ENCODE assay signal across 1 cellular context in the genomic region with DNA sequence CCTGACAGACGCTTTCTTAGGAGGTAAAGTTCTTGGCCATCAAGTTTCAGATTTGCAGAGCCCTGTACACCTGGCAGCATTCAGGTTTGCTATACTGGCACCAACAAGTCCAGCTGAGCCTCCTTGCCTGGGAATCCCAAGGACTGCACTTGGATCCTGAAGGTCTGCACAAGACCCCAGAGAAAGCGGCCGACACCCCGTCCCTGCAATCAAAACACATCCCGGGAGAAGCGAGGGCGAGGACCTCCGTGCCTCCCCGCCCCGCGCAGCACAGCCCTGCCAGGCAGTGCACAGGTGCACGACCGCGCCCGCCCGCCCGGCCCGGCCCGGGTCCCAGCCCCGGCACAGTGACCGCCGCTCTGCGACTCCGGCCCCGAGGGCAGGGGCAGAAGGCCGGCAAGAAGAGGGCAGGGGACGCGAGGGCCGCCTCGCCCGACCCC.
A peak's percentile ranks its signal among the peaks of the same experiment; 100 is the strongest.
TF ChIP-seq lines count a peak whose summit lies in the region.

No MANE protein-coding gene starts in this region.

TF ChIP-seq in HEK293, 187 proteins besides CTCF, POLR2A, EP300 and RAD21 (continued from another document):
- TF ChIP-seq ZSCAN18 (tag by site-specific recombination; IDR thresholded peaks at IDR 0.05) (no peak), WT1 (tag by site-specific recombination; IDR thresholded peaks at IDR 0.05) (no peak), ZNF169 (tag by site-specific recombination; IDR thresholded peaks at IDR 0.05) (no peak), ZNF335 (tag by site-specific recombination; conservative IDR thresholded peaks at IDR 0.05) (peak; percentile 7; the same call in 1 of the 2 replicates), ZNF623 (tag by site-specific recombination; IDR thresholded peaks at IDR 0.05) (no peak), FEZF1 (tag by site-specific recombination; IDR thresholded peaks at IDR 0.05) (no peak), ZNF221 (tag by site-specific recombination; IDR thresholded peaks at IDR 0.05; ENCODE audit: borderline replicate concordance) (no peak), ZNF704 (tag by site-specific recombination; IDR thresholded peaks at IDR 0.05) (no peak), ZNF600 (tag by site-specific recombination; IDR thresholded peaks at IDR 0.05) (no peak), ZNF354C (tag by site-specific recombination; IDR thresholded peaks at IDR 0.05; ENCODE audit: borderline replicate concordance, low read depth) (no peak), ZNF114 (tag by site-specific recombination; IDR thresholded peaks at IDR 0.05) (no peak), HOXC10 (CRISPR knock-in tag; IDR thresholded peaks at IDR 0.05) (no peak), ZNF777 (tag by site-specific recombination; IDR thresholded peaks at IDR 0.05; ENCODE audit: borderline replicate concordance) (no peak), MEIS1 (CRISPR knock-in tag; IDR thresholded peaks at IDR 0.05; ENCODE audit: borderline replicate concordance) (0 out of 2 replicates have a peak, but pooled peaks have one; percentile 59), MZF1 (tag by site-specific recombination; IDR thresholded peaks at IDR 0.05; ENCODE audit: borderline replicate concordance) (no peak), SP7 (tag by site-specific recombination; IDR thresholded peaks at IDR 0.05) (no peak)
- TF ChIP-seq, protein P1, sequence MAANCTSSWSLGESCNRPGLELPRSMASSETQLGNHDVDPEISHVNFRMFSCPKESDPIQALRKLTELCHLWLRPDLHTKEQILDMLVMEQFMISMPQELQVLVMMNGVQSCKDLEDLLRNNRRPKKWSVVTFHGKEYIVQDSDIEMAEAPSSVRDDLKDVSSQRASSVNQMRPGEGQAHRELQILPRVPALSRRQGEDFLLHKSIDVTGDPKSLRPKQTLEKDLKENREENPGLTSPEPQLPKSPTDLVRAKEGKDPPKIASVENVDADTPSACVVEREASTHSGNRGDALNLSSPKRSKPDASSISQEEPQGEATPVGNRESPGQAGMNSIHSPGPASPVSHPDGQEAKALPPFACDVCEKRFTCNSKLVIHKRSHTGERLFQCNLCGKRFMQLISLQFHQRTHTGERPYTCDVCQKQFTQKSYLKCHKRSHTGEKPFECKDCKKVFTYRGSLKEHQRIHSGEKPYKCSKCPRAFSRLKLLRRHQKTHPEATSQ (tag by site-specific recombination; IDR thresholded peaks at IDR 0.05), result no peak
- TF ChIP-seq, protein P2, sequence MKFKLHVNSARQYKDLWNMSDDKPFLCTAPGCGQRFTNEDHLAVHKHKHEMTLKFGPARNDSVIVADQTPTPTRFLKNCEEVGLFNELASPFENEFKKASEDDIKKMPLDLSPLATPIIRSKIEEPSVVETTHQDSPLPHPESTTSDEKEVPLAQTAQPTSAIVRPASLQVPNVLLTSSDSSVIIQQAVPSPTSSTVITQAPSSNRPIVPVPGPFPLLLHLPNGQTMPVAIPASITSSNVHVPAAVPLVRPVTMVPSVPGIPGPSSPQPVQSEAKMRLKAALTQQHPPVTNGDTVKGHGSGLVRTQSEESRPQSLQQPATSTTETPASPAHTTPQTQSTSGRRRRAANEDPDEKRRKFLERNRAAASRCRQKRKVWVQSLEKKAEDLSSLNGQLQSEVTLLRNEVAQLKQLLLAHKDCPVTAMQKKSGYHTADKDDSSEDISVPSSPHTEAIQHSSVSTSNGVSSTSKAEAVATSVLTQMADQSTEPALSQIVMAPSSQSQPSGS (tag by site-specific recombination; IDR thresholded peaks at IDR 0.05; ENCODE audit: low read depth), result no peak
